8 cellular contexts compared by ENCODE assay signal in the genomic region with DNA sequence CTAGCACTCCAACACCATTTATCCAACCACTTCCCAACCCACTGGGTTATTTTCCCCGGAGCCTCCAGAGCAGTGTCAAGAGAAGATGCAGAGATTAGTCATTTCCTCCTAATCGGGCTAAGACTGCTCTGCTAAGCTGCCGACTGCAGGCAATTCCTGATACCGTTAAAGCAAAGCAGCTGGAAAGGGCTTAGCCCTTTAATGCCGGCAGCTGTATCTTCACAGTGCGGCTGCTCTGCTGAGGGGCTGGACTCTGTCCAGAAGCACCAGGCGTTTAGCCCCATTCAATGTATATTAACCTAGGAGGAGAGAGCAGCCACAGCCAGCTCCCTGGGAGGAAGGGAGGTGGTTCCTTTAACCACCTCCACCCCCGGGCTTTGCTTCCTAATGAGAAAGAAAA. TPM values are rescaled to one million over a fixed set of nuclear protein-coding genes. Genes with fewer than 3 reads are reported as not detected.
DNase-seq lines count a peak whose midpoint lies in the region; ATAC-seq and TF ChIP-seq lines count a peak whose summit lies in the region.

No MANE protein-coding gene starts in this region.

- H4K91ac ChIP-seq in mesenchymal stem cell (ENCODE audit: low read length): no peak overlapping the region

- DNase-seq in Ammon's horn (ENCODE audit: low spot score) (peak; percentile 28), MG63 (peak; percentile 84), brain microvascular endothelial cell (peak; percentile 82), mesenchymal stem cell (peak; percentile 92), activated gamma-delta T cell treated with Interleukin-2 at 50 U/mL for 16 hours (no peak), COLO668 (lab: John Stamatoyannopoulos, UW; ENCODE audit: unreplicated experiment) (no peak)
- DNase-seq in activated CD4-positive, alpha-beta T cell treated with anti-CD3 and anti-CD28 coated beads for 1 hour: no peak

- H3K36me3 ChIP-seq in MG63 (peaks cover 46% of the 10 kb centered on the region), brain microvascular endothelial cell (replicated peaks) (no peaks in the 10 kb centered on the region), mesenchymal stem cell (ENCODE audit: control insufficient read depth in 1 of 2, insufficient read depth in 2 of 2, low read depth in 1 of 2, low read length in 2 of 2) (peaks cover 0 to 4% of the 10 kb centered on the region in 2 experiments)

- no peak overlapping the region for H3K4me3 ChIP-seq in MG63
- H3K4me3 ChIP-seq in brain microvascular endothelial cell (ENCODE audit: low read depth, low read length): no peak overlapping the region
- peak overlapping the region in 1 of 2 experiments; percentile 45 for H3K4me3 ChIP-seq in mesenchymal stem cell (ENCODE audit: insufficient read depth in 1 of 2, low read depth in 1 of 2, low read length in 2 of 2)

- H2AFZ ChIP-seq in mesenchymal stem cell (ENCODE audit: low read depth, low read length): peak overlapping the region; percentile 74

- H3K4me1 ChIP-seq in mesenchymal stem cell (ENCODE audit: control insufficient read depth, insufficient read depth, low read depth, low read length): peaks cover 29% of the 10 kb centered on the region

- H4K8ac ChIP-seq in mesenchymal stem cell (ENCODE audit: low read length): peak overlapping the region; percentile 66

- no peak overlapping the region for H2BK120ac ChIP-seq in mesenchymal stem cell (ENCODE audit: low read depth, low read length)

- H3K4me2 ChIP-seq in mesenchymal stem cell (ENCODE audit: low read length, poor library complexity, severe bottlenecking): peak overlapping the region; percentile 38

- no peak overlapping the region for H2BK15ac ChIP-seq in mesenchymal stem cell (ENCODE audit: low read depth, poor library complexity, severe bottlenecking)

- H2BK12ac ChIP-seq in mesenchymal stem cell (ENCODE audit: low read length in 2 of 2): no peak overlapping the region

- WGBS in mesenchymal stem cell: under 1% methylated on average over 8 of the region's 8 CpGs

- H3K18ac ChIP-seq in mesenchymal stem cell (ENCODE audit: low read depth in 1 of 2, low read length in 2 of 2): peak overlapping the region; percentile 28 to 90

- no peak overlapping the region for H3K14ac ChIP-seq in mesenchymal stem cell (ENCODE audit: low read length in 2 of 2)

- in situ Hi-C loops in brain microvascular endothelial cell (cut with HindIII; ENCODE audit: low pct_ligation_motif_present, low sequenced_read_pairs): no loop called here

- H2AK5ac ChIP-seq in mesenchymal stem cell (ENCODE audit: low read length, severe bottlenecking): peak overlapping the region; percentile 94

- peak overlapping the region in 1 of 2 experiments; percentile 90 for H3K4ac ChIP-seq in mesenchymal stem cell (ENCODE audit: low read depth in 1 of 2, low read length in 2 of 2)

- H2BK5ac ChIP-seq in mesenchymal stem cell (ENCODE audit: low read depth, low read length, poor library complexity, severe bottlenecking): peak overlapping the region; percentile 79

- H3K27me3 ChIP-seq in MG63 (no peaks in the 10 kb centered on the region), brain microvascular endothelial cell (replicated peaks) (no peaks in the 10 kb centered on the region), mesenchymal stem cell (ENCODE audit: control insufficient read depth in 1 of 2, insufficient read depth in 1 of 2, low read length in 2 of 2) (no peaks in the 10 kb centered on the region)

- H3K9ac ChIP-seq in mesenchymal stem cell (ENCODE audit: low read length): peak overlapping the region; percentile 64

- ATAC-seq in GM18867 (IDR thresholded peaks at IDR 0.05; ENCODE audit: unreplicated experiment): no peak

- H3K9me3 ChIP-seq in MG63 (no peaks in the 10 kb centered on the region), mesenchymal stem cell (ENCODE audit: control insufficient read depth, low read length) (no peaks in the 10 kb centered on the region)

- H3K23ac ChIP-seq in mesenchymal stem cell (ENCODE audit: low read length in 2 of 2): no peak overlapping the region

- peak; percentile 31 for TF ChIP-seq CTCF in brain microvascular endothelial cell (IDR thresholded peaks at IDR 0.05; ENCODE audit: low read depth, low read length, missing control alignments)

- no peaks in the 10 kb centered on the region for H3K79me1 ChIP-seq in mesenchymal stem cell (replicated peaks; ENCODE audit: low read length, poor library complexity, severe bottlenecking)

- H3K27ac ChIP-seq in brain microvascular endothelial cell: peak overlapping the region; percentile 33
- H3K27ac ChIP-seq in mesenchymal stem cell (ENCODE audit: low read length, poor library complexity, severe bottlenecking): peak overlapping the region; percentile 93

RNA-seq across cellular contexts. Expression of a gene that starts 11.1 kb away (rescaled TPM):
- total RNA-seq in MG63 (2014; rRNA removed; shearing (Covaris generic); ENCODE audit: low replicate concordance): not detected in 2 replicates
- polyA plus RNA-seq in mesenchymal stem cell (2013, experiment 1 of 2): not detected
- polyA plus RNA-seq in mesenchymal stem cell (2013, experiment 2 of 2): not detected

RNA-seq across cellular contexts. Expression of a gene that starts 22.2 kb away (rescaled TPM):
- not detected in 2 replicates for total RNA-seq in MG63 (2014; rRNA removed; shearing (Covaris generic); ENCODE audit: low replicate concordance)
- polyA plus RNA-seq in mesenchymal stem cell (2013, experiment 1 of 2): 0.03 TPM
- not detected for polyA plus RNA-seq in mesenchymal stem cell (2013, experiment 2 of 2)

RNA-seq across cellular contexts. Expression of a gene that starts 33.4 kb away (rescaled TPM):
- not detected in 2 replicates for total RNA-seq in MG63 (2014; rRNA removed; shearing (Covaris generic); ENCODE audit: low replicate concordance)
- polyA plus RNA-seq in mesenchymal stem cell (2013, experiment 1 of 2): not detected
- not detected for polyA plus RNA-seq in mesenchymal stem cell (2013, experiment 2 of 2)

RNA-seq across cellular contexts. Expression of a gene that starts 41.4 kb away (rescaled TPM):
- 157 and 166 TPM in 2 replicates for total RNA-seq in MG63 (2014; rRNA removed; shearing (Covaris generic); ENCODE audit: low replicate concordance)
- polyA plus RNA-seq in mesenchymal stem cell (2013, experiment 1 of 2): 12.0 TPM
- polyA plus RNA-seq in mesenchymal stem cell (2013, experiment 2 of 2): 13.2 TPM

Comparison
In these comparisons a context has a peak if more than half of its experiments do, and no peak if none do; other contexts are left out.
1. DNase-seq: peak in Ammon's horn (single experiment), MG63 (single experiment), brain microvascular endothelial cell (single experiment) and mesenchymal stem cell (single experiment); none in activated CD4-positive, alpha-beta T cell treated with anti-CD3 and anti-CD28 coated beads for 1 hour (single experiment), activated gamma-delta T cell treated with Interleukin-2 at 50 U/mL for 16 hours (single experiment) and COLO668 (single experiment).